8 cellular contexts compared by ENCODE assay signal in genomic region chr5:158695595-158696330, GRCh38.
A peak's percentile ranks its signal among the peaks of the same experiment; 100 is the strongest.
DNase-seq lines count a peak whose midpoint lies in the region; ATAC-seq and TF ChIP-seq lines count a peak whose summit lies in the region.

No MANE protein-coding gene starts in this region.

- ATAC-seq in GM18870 (IDR thresholded peaks at IDR 0.05; ENCODE audit: unreplicated experiment) (peak; percentile 93), HG03097 (IDR thresholded peaks at IDR 0.05; ENCODE audit: low FRiP score, unreplicated experiment) (peak; percentile 81), right lobe of liver (peak; percentile 94 to 97 (median 96))

- TF ChIP-seq CTCF in AG10803 (conservative IDR thresholded peaks at IDR 0.05; ENCODE audit: low read length) (peak; percentile 99), colonic mucosa (IDR thresholded peaks at IDR 0.05) (peak; percentile 91), right lobe of liver (IDR thresholded peaks at IDR 0.05) (peak; percentile 95 to 97 (median 96))

- H3K27ac ChIP-seq in colonic mucosa (no peak overlapping the region), right lobe of liver (no peak overlapping the region)

- WGBS in right lobe of liver (ENCODE audit: insufficient coverage, low coverage, low lambda C conversion rate, missing lambda C conversion rate), result no CpG with 5 or more reads among the region's 7 CpGs

- H3K27me3 ChIP-seq in colonic mucosa (no peaks in the 10 kb centered on the region), right lobe of liver (no peaks in the 10 kb centered on the region)

- no peak overlapping the region for H3K9ac ChIP-seq in colonic mucosa (ENCODE audit: low read depth in 2 of 2, low read length in 2 of 2)

- TF ChIP-seq POLR2A in right lobe of liver (IDR thresholded peaks at IDR 0.05), result no peak

- H3K9me3 ChIP-seq in colonic mucosa (no peaks in the 10 kb centered on the region), right lobe of liver (no peaks in the 10 kb centered on the region)

- no peaks in the 10 kb centered on the region for H3K4me1 ChIP-seq in colonic mucosa
- H3K4me1 ChIP-seq in right lobe of liver, result peaks cover 0 to 16% (median 0%) of the 10 kb centered on the region in 4 donors

- intact Hi-C loops in colonic mucosa (cut with DNase I), result loop anchor here (2.0 to 10.0 kb wide), 2 partner anchors 413 to 521 kb away; no protein-coding TSS in a partner anchor
- intact Hi-C loops in right lobe of liver (cut with DNase I), result loop anchor here in 1 of 2 donors (10.0 kb wide), 1 partner anchor 521 kb away; no protein-coding TSS in a partner anchor

- H3K4me3 ChIP-seq in AG10803 (ENCODE audit: low read length) (no peak overlapping the region), colonic mucosa (no peak overlapping the region), right lobe of liver (no peak overlapping the region)

- DNase-seq in AG10803 (ENCODE audit: low read depth) (peak; percentile 94), NCI-H446 (lab: John Stamatoyannopoulos, UW) (peak; percentile 53 to 73), colonic mucosa (peak; percentile 73), right lobe of liver (peak; percentile 62 to 79 (median 78))
- DNase-seq in activated CD4-positive, alpha-beta T cell treated with anti-CD3 and anti-CD28 coated beads for 48 hours, result peak; percentile 75
- DNase-seq in stimulated activated CD8-positive, alpha-beta memory T cell treated with anti-CD3 and anti-CD28 coated beads, Interleukin-12 subunit alpha, Interleukin-12 subunit beta, amount 100 ng/mL, for 1 hour (ENCODE audit: low read depth), result peak; percentile 46

- H3K36me3 ChIP-seq in colonic mucosa, result no peaks in the 10 kb centered on the region
- no peaks in the 10 kb centered on the region for H3K36me3 ChIP-seq in right lobe of liver
